ENCODE assay signal across 30 cellular contexts in the genomic region with DNA sequence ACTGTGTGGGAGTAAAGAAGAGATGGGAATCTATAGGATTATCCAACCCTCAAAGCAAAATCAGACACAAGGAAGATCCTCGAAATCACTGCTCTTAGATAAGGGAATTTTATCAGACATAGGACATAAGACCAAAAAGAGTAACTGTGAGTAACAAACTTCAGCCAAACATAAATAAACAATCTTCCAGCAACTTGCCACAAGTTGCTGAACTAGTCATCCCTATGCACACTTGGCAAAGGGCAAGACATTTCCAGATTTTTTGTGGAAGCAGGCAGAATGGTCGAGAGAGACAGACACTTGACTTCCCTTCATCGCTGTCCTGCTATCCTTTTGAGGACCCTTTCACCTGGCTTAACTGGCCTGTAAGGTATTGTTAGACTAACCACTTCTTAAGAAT.
DNase-seq lines count a peak whose midpoint lies in the region; ATAC-seq, FAIRE-seq and TF ChIP-seq lines count a peak whose summit lies in the region.
"Had no signal": no experiment of that assay in that cellular context is flagged by ENCODE, and none has a peak within 500 bp of the region (broad histone marks: within the 10 kb centered on the region; RNA-seq: fewer than 3 reads in every experiment).

No MANE protein-coding gene starts in this region.

- H4K5ac ChIP-seq in IMR-90 (ENCODE audit: low read depth, low read length): no peak overlapping the region

- H3K9ac ChIP-seq in IMR-90 (ENCODE audit: low read depth, low read length) (no peak overlapping the region), GM12878 (ENCODE audit: control insufficient read depth, insufficient read depth, low read length) (no peak overlapping the region)

- no peak overlapping the region for H4K8ac ChIP-seq in IMR-90 (ENCODE audit: low read depth in 2 of 2, low read length in 2 of 2)

- H3K4me1 ChIP-seq in IMR-90 (ENCODE audit: control insufficient read depth, insufficient read depth, low read length) (no peaks in the 10 kb centered on the region), GM12878 (ENCODE audit: control insufficient read depth, insufficient read depth, low read length) (no peaks in the 10 kb centered on the region)
- H3K4me1 ChIP-seq: A549, body of pancreas, HAP-1, left lung, right atrium auricular region had no signal

- CTCF ChIA-PET in IMR-90 (lab: Yijun Ruan, JAX) (no interaction called here), GM12878 (lab: Yijun Ruan, JAX) (no interaction called here)

- TF ChIP-seq CTCF in AG09319 (IDR thresholded peaks at IDR 0.05; ENCODE audit: low read depth, low read length): no peak
- TF ChIP-seq CTCF in IMR-90 (conservative IDR thresholded peaks at IDR 0.05; ENCODE audit: low read depth, low read length): no peak
- TF ChIP-seq CTCF in GM12878 (IDR thresholded peaks at IDR 0.05 in 2 of 3, conservative IDR thresholded peaks at IDR 0.05 in 1 of 3; ENCODE audit: control insufficient read depth in 2 of 3, extremely low read depth in 1 of 3, insufficient read depth in 1 of 3, low read depth in 3 of 3, low read length in 3 of 3): no peak
- TF ChIP-seq CTCF in foreskin fibroblast (IDR thresholded peaks at IDR 0.05; ENCODE audit: low read depth, low read length): no peak

- H3K27me3 ChIP-seq in IMR-90 (ENCODE audit: control insufficient read depth, insufficient read depth, low read length) (no peaks in the 10 kb centered on the region; the same call in 1 of the 2 replicates), GM12878 (replicated peaks in 1 of 2; ENCODE audit: control insufficient read depth in 2 of 2, insufficient read depth in 2 of 2, low read length in 1 of 2) (no peaks in the 10 kb centered on the region)
- H3K27me3 ChIP-seq: body of pancreas, left lung, right atrium auricular region had no signal

- H2BK5ac ChIP-seq in IMR-90 (ENCODE audit: low read depth, low read length, poor library complexity, severe bottlenecking): no peak overlapping the region

- no peak overlapping the region for H2AFZ ChIP-seq in IMR-90 (replicated peaks; ENCODE audit: low read length, poor library complexity)
- no peak overlapping the region for H2AFZ ChIP-seq in GM12878 (ENCODE audit: control insufficient read depth, low read depth, low read length)

- POLR2A ChIA-PET in IMR-90 (lab: Charles Lee; ENCODE audit: unreplicated experiment) (no interaction called here), GM12878 (lab: Charles Lee) (no interaction called here)

- no peak overlapping the region for H3K56ac ChIP-seq in IMR-90 (ENCODE audit: extremely low read depth, insufficient read depth, low read length)

- H4K20me1 ChIP-seq in IMR-90 (ENCODE audit: insufficient read depth, low read length) (no peaks in the 10 kb centered on the region), GM12878 (ENCODE audit: control insufficient read depth, insufficient read depth) (no peaks in the 10 kb centered on the region)

- H3K4ac ChIP-seq in IMR-90 (ENCODE audit: low read depth, low read length): no peak overlapping the region

- H3K36me3 ChIP-seq in IMR-90 (ENCODE audit: control insufficient read depth, insufficient read depth, low read length) (no peaks in the 10 kb centered on the region), GM12878 (ENCODE audit: control insufficient read depth in 2 of 2, insufficient read depth in 2 of 2, low read length in 1 of 2) (no peaks in the 10 kb centered on the region)
- H3K36me3 ChIP-seq: HAP-1, left lung, right atrium auricular region had no signal

- no peak overlapping the region for H2AK5ac ChIP-seq in IMR-90 (ENCODE audit: low read depth, low read length)

- FAIRE-seq in GM12878 (lab: Jason Lieb, UNC) (peak; percentile 76), HTR-8/SVneo (lab: Jason Lieb, UNC) (no peak)
- FAIRE-seq: A549, D721Med, endometrium had no signal

- RAD21 ChIA-PET in GM12878 (lab: Charles Lee; ENCODE audit: unreplicated experiment): no interaction called here

- TF ChIP-seq POLR2A in IMR-90 (IDR thresholded peaks at IDR 0.05; ENCODE audit: low read depth, low read length): no peak
- TF ChIP-seq POLR2A in GM12878 (IDR thresholded peaks at IDR 0.05; ENCODE audit: low read depth, low read length): no peak

- H2BK120ac ChIP-seq in IMR-90 (ENCODE audit: low read depth, low read length): no peak overlapping the region

- H3K14ac ChIP-seq in IMR-90 (replicated peaks; ENCODE audit: low read depth, low read length): no peak overlapping the region

- H3K4me3 ChIP-seq in IMR-90 (ENCODE audit: insufficient read depth, low read depth, low read length): no peak overlapping the region
- no peak overlapping the region for H3K4me3 ChIP-seq in GM12878
- no peak overlapping the region for H3K4me3 ChIP-seq in foreskin fibroblast (ENCODE audit: low read depth in 1 of 2, low read length in 2 of 2)
- H3K4me3 ChIP-seq: A549, body of pancreas, HAP-1, left lung, right atrium auricular region, smooth muscle cell had no signal

- no peak overlapping the region for H2BK20ac ChIP-seq in IMR-90 (ENCODE audit: low read depth, low read length)

- H3K27ac ChIP-seq in IMR-90 (ENCODE audit: insufficient read depth, low read length) (no peak overlapping the region), GM12878 (ENCODE audit: control insufficient read depth, insufficient read depth) (no peak overlapping the region)
- H3K27ac ChIP-seq: A549, body of pancreas, left lung, right atrium auricular region had no signal

- no peak for TF ChIP-seq RAD21 in IMR-90 (IDR thresholded peaks at IDR 0.05; ENCODE audit: low read length)
- no peak for TF ChIP-seq RAD21 in GM12878 (IDR thresholded peaks at IDR 0.05; ENCODE audit: insufficient read depth, low read depth, low read length)

- SMC1A ChIA-PET in GM12878 (lab: Charles Lee; ENCODE audit: uncharacterized antibody, unreplicated experiment): no interaction called here

- TF ChIP-seq EP300 in GM12878 (IDR thresholded peaks at IDR 0.05; ENCODE audit: borderline replicate concordance in 1 of 2, control insufficient read depth in 1 of 2, low read depth in 2 of 2, low read length in 2 of 2): no peak

- intact Hi-C loops in IMR-90 (cut with micrococcal nuclease): no loop called here
- intact Hi-C loops in GM12878 (cut with micrococcal nuclease; ENCODE audit: unreplicated experiment): no loop called here

- H3K4me2 ChIP-seq in IMR-90 (ENCODE audit: low read depth, low read length) (no peak overlapping the region), GM12878 (ENCODE audit: control insufficient read depth, insufficient read depth) (no peak overlapping the region)
- H3K4me2 ChIP-seq: A549, smooth muscle cell had no signal

- dilution Hi-C loops in IMR-90 (cut with HindIII; ENCODE audit: low sequenced_read_pairs, unreplicated experiment): no loop called here

- ATAC-seq in IMR-90 (ENCODE audit: low read depth) (peak; percentile 53), GM12878 (no peak), GM18502 (IDR thresholded peaks at IDR 0.05; ENCODE audit: poor library complexity, unreplicated experiment) (no peak), GM19324 (IDR thresholded peaks at IDR 0.05; ENCODE audit: low FRiP score, unreplicated experiment) (no peak)
- ATAC-seq: A549; activated CD8-positive, alpha-beta memory T cell treated with anti-CD3 and anti-CD28 coated beads, Interleukin-2, amount 10 ng/mL, durations not matched to agents 7 days and 5 days; body of pancreas; left lung; stimulated activated naive CD8-positive, alpha-beta T cell treated with anti-CD3 and anti-CD28 coated beads, Interleukin-15, Interleukin-2, amounts not matched to agents 100 U/mL and 50 U/mL, for 24 hours had no signal

- H3K18ac ChIP-seq in IMR-90 (ENCODE audit: low read depth, low read length): no peak overlapping the region

- no peak overlapping the region for H2AK9ac ChIP-seq in IMR-90 (replicated peaks; ENCODE audit: low read depth, low read length, poor library complexity)

- no peak overlapping the region for H2BK15ac ChIP-seq in IMR-90 (ENCODE audit: low read depth, low read length)

- H3K9me3 ChIP-seq in IMR-90 (ENCODE audit: control insufficient read depth, insufficient read depth, low read length): 0 out of 2 replicates have a peak, but pooled peaks cover 2% of the 10 kb centered on the region
- H3K9me3 ChIP-seq in GM12878 (replicated peaks; ENCODE audit: control insufficient read depth, insufficient read depth, low read length): no peaks in the 10 kb centered on the region
- H3K9me3 ChIP-seq: A549, body of pancreas, HAP-1, right atrium auricular region had no signal

- 50% methylated on average over 2 of the region's 3 CpGs; no CpG with 5 or more reads in 1 of the 2 experiments for WGBS in IMR-90 (ENCODE audit: extremely low coverage in 2 of 2, insufficient read length in 1 of 2), 2 experiments
- WGBS in GM12878 (ENCODE audit: insufficient coverage, insufficient replicate concordance, low lambda C conversion rate, missing lambda C conversion rate): 30% methylated on average over 3 of the region's 3 CpGs

- H3K79me2 ChIP-seq in GM12878 (ENCODE audit: control insufficient read depth, insufficient read depth, low read length): no peaks in the 10 kb centered on the region

- no peaks in the 10 kb centered on the region for H3K9me1 ChIP-seq in IMR-90 (ENCODE audit: insufficient read depth, low read length)

- H3K23ac ChIP-seq in IMR-90 (ENCODE audit: low read depth, low read length): no peak overlapping the region

- no peaks in the 10 kb centered on the region for H3K79me1 ChIP-seq in IMR-90 (ENCODE audit: low read depth in 1 of 2, low read length in 2 of 2)

- peak; percentile 24 for DNase-seq in AG09319 (ENCODE audit: extremely low read depth, low read depth)
- DNase-seq in IMR-90: peak; percentile 60
- no peak for DNase-seq in GM12878 (ENCODE audit: low read depth, low spot score)
- peak; percentile 47 to 70 for DNase-seq in foreskin fibroblast
- DNase-seq in HTR-8/SVneo (ENCODE audit: insufficient read length, low spot score): no peak
- DNase-seq in activated CD4-positive, CD25-positive, alpha-beta regulatory T cell treated with anti-CD3 and anti-CD28 coated beads, Interleukin-2, amount 50 U/mL, for 72 hours: no peak
- DNase-seq: activated B cell treated with CpG ODN at 0.5 μM for 24 hours; activated CD8-positive, alpha-beta memory T cell treated with anti-CD3 and anti-CD28 coated beads, Interleukin-2, amount 10 ng/mL, durations not matched to agents 7 days and 5 days; activated T-cell treated with anti-CD3 and anti-CD28 coated beads, Interleukin-2, amount 50 U/mL, for 48 hours; body of pancreas; CD4-positive, alpha-beta memory T cell; DND-41; islet precursor cell; left lung; mesendoderm; NCI-H1105 treated with DMSO at 0.1 percent for 48 hours; NCI-H1930; NCI-H526; OCI-M1; posterior cingulate gyrus; stimulated activated naive CD8-positive, alpha-beta T cell treated with anti-CD3 and anti-CD28 coated beads, Interleukin-15, Interleukin-2, amounts not matched to agents 100 U/mL and 50 U/mL, for 24 hours; T-helper 1 cell had no signal

- H4K91ac ChIP-seq in IMR-90 (ENCODE audit: insufficient read depth, low read depth, low read length): no peak overlapping the region

- BruUV-seq in IMR-90 (replicated peaks; lab: Mats Ljungman, UMichigan): no TSS peak
- BruUV-seq in GM12878 (replicated peaks; lab: Mats Ljungman, UMichigan): no TSS peak

- in situ Hi-C loops in IMR-90 (cut with MboI; ENCODE audit: low sequenced_read_pairs) (no loop called here), GM12878 (cut with MboI) (no loop called here)

TF ChIP-seq in IMR-90, 13 proteins besides CTCF, POLR2A, EP300 and RAD21 (continues in another document):
- TF ChIP-seq MXI1 (IDR thresholded peaks at IDR 0.05; ENCODE audit: borderline replicate concordance, low read depth, low read length): no peak

TF ChIP-seq in GM12878, 131 proteins besides CTCF, POLR2A, EP300 and RAD21 (continues in another document):
- TF ChIP-seq ZNF207 (IDR thresholded peaks at IDR 0.05; ENCODE audit: borderline replicate concordance): no peak

Comparison
In these comparisons a context has a peak if more than half of its experiments do, and no peak if none do; other contexts are left out.
1. DNase-seq: peak in AG09319 (single experiment), IMR-90 (single experiment) and foreskin fibroblast (2 of 2); none in GM12878 (single experiment), HTR-8/SVneo (single experiment) and activated CD4-positive, CD25-positive, alpha-beta regulatory T cell treated with anti-CD3 and anti-CD28 coated beads, Interleukin-2, amount 50 U/mL, for 72 hours (single experiment).